ENCODE assay signal across 15 cellular contexts in the genomic region with DNA sequence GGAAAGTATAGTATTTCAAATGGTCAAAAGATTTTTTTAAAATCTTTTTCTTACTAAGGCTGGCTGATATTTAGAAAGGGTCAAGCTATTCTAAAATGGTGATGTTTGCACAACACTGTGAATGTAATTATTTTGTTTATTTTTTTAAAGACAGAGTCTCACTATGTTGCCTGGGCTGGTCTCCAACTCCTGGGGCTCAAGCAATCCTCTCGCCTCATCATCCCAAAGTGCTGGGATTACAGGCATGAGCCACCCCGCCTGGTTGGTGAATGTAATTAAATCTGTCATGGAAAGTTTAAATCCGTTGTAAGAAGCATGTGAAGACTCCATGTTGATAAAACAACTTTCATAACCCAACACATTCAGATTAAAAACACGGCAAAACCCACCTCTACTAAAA. TPM values are rescaled to one million over a fixed set of nuclear protein-coding genes. Genes with fewer than 3 reads are reported as not detected.
DNase-seq lines count a peak whose midpoint lies in the region; ATAC-seq and TF ChIP-seq lines count a peak whose summit lies in the region.
"Had no signal": no experiment of that assay in that cellular context is flagged by ENCODE, and none has a peak within 500 bp of the region (broad histone marks: within the 10 kb centered on the region; RNA-seq: fewer than 3 reads in every experiment).

No MANE protein-coding gene starts in this region.

- H3K4me3 ChIP-seq in A673 (ENCODE audit: low read depth, low read length, poor library complexity, severe bottlenecking): peak overlapping the region; percentile 94
- H3K4me3 ChIP-seq in adipocyte (ENCODE audit: low read length): peak overlapping the region; percentile 88
- H3K4me3 ChIP-seq: tibial artery had no signal

- no peak overlapping the region for H3K27ac ChIP-seq in A673 (ENCODE audit: low read depth, low read length, poor library complexity, severe bottlenecking)
- H3K27ac ChIP-seq: tibial artery had no signal

- CTCF ChIA-PET in A673 (lab: Charles Lee): interaction anchor here (0.5 kb wide), 1 partner anchor 11 kb away, joined by 5 read pairs; no protein-coding TSS in a partner anchor

- H3K9ac ChIP-seq in adipocyte (ENCODE audit: low read length): no peak overlapping the region

- no peaks in the 10 kb centered on the region for H3K9me3 ChIP-seq in A673 (ENCODE audit: low read depth, low read length, poor library complexity, severe bottlenecking)
- no peaks in the 10 kb centered on the region for H3K9me3 ChIP-seq in adipocyte (ENCODE audit: control insufficient read depth, low read length)
- H3K9me3 ChIP-seq: gastroesophageal sphincter, tibial artery had no signal

- BruUV-seq in A673 (replicated peaks; lab: Mats Ljungman, UMichigan): no TSS peak

- no peak for TF ChIP-seq CTCF in A673 (conservative IDR thresholded peaks at IDR 0.05; ENCODE audit: low read depth, low read length)

- intact Hi-C loops in A673 (cut with micrococcal nuclease; ENCODE audit: unreplicated experiment): loop anchor here (5.0 kb wide), 1 partner anchor 94 kb away; a partner anchor contains a TSS

- H3K36me3 ChIP-seq in A673 (ENCODE audit: insufficient read depth, low read length, poor library complexity, severe bottlenecking) (no peaks in the 10 kb centered on the region), adipocyte (ENCODE audit: control insufficient read depth, insufficient read depth, low read length, severe bottlenecking) (no peaks in the 10 kb centered on the region)
- H3K36me3 ChIP-seq: gastroesophageal sphincter, tibial artery had no signal

- DNase-seq in A673 (ENCODE audit: low spot score): peak; percentile 56
- peak; percentile 71 for DNase-seq in HCEC 1CT
- peak; percentile 94 for DNase-seq in adipocyte (ENCODE audit: low read depth)
- DNase-seq in iris pigment epithelial cell (ENCODE audit: low read depth): peak; percentile 79
- no peak for DNase-seq in ureter (ENCODE audit: low spot score)
- no peak for DNase-seq in NCI-H748 treated with DMSO at 0.1 percent for 48 hours (lab: John Stamatoyannopoulos, UW)
- DNase-seq: activated CD4-positive, alpha-beta T cell treated with anti-CD3 and anti-CD28 coated beads for 36 hours; activated naive CD8-positive, alpha-beta T cell treated with anti-CD3 and anti-CD28 coated beads, Interleukin-2, amount 10 ng/mL, durations not matched to agents 7 days and 5 days; naive B cell; NCI-H1048; stimulated activated CD4-positive, alpha-beta T cell treated with anti-CD3 and anti-CD28 coated beads, Interleukin-4, amount 100 ng/mL, for 4 hours; tibial artery had no signal

- POLR2A ChIA-PET in A673 (lab: Charles Lee; ENCODE audit: low non-redundant PET): no interaction called here

- H3K27me3 ChIP-seq in A673 (replicated peaks; ENCODE audit: insufficient read depth, low read depth, low read length, poor library complexity): no peaks in the 10 kb centered on the region
- H3K27me3 ChIP-seq in adipocyte (replicated peaks; ENCODE audit: control insufficient read depth, insufficient read depth, low read length): no peaks in the 10 kb centered on the region
- H3K27me3 ChIP-seq: gastroesophageal sphincter, tibial artery had no signal

- ATAC-seq in GM21528 (IDR thresholded peaks at IDR 0.05; ENCODE audit: low FRiP score, unreplicated experiment) (no peak), HG03097 (IDR thresholded peaks at IDR 0.05; ENCODE audit: low FRiP score, unreplicated experiment) (no peak)
- ATAC-seq: activated CD4-positive, alpha-beta T cell treated with anti-CD3 and anti-CD28 coated beads for 36 hours; gastroesophageal sphincter had no signal

- H3K4me1 ChIP-seq in A673 (ENCODE audit: insufficient read depth, low read length, poor library complexity, severe bottlenecking): peaks cover 22% of the 10 kb centered on the region
- peaks cover 44% of the 10 kb centered on the region for H3K4me1 ChIP-seq in adipocyte (ENCODE audit: control insufficient read depth, insufficient read depth, low read length)

RNA-seq across cellular contexts. Expression of a gene that starts 2.6 kb away (rescaled TPM):
- total RNA-seq in A673 (2021): 18.3 and 20.0 TPM in 2 replicates
- 14.6 TPM for total RNA-seq in ureter

Comparison
In these comparisons a context has a peak if more than half of its experiments do, and no peak if none do; other contexts are left out.
1. DNase-seq: peak in A673 (single experiment), HCEC 1CT (single experiment), adipocyte (single experiment) and iris pigment epithelial cell (single experiment); none in ureter (single experiment) and NCI-H748 treated with DMSO at 0.1 percent for 48 hours (single experiment).